2 cellular contexts compared by ENCODE assay signal in genomic region chr13:94120878-94121277, GRCh38.
TF ChIP-seq lines count a peak whose summit lies in the region.

No MANE protein-coding gene starts in this region.

TF ChIP-seq in HEK293, 187 proteins besides CTCF, POLR2A, EP300 and RAD21 (continued from another document):
- TF ChIP-seq, protein P1, sequence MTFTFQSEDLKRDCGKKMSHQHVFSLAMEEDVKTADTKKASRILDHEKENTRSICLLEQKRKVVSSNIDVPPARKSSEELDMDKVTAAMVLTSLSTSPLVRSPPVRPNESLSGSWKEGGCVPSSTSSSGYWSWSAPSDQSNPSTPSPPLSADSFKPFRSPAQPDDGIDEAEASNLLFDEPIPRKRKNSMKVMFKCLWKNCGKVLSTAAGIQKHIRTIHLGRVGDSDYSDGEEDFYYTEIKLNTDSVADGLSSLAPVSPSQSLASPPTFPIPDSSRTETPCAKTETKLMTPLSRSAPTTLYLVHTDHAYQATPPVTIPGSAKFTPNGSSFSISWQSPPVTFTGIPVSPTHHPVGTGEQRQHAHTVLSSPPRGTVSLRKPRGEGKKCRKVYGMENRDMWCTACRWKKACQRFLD (tag by site-specific recombination; IDR thresholded peaks at IDR 0.05): no peak

TF ChIP-seq in WTC11, 78 proteins besides CTCF, POLR2A, EP300 and RAD21 (continued from another document):
- no peak for TF ChIP-seq ZNF532 (CRISPR knock-in tag; IDR thresholded peaks at IDR 0.05; ENCODE audit: borderline replicate concordance)
- no peak for TF ChIP-seq ZNF425 (CRISPR knock-in tag; conservative IDR thresholded peaks at IDR 0.05)
- TF ChIP-seq ZNF416 (CRISPR knock-in tag; IDR thresholded peaks at IDR 0.05): no peak
